In genomic region chrX:26909728-26910127, GRCh38 we compare ENCODE assay signal across 30 cellular contexts.
"Had no signal": no experiment of that assay in that cellular context is flagged by ENCODE, and none has a peak within 500 bp of the region (broad histone marks: within the 10 kb centered on the region; RNA-seq: fewer than 3 reads in every experiment).

No MANE protein-coding gene starts in this region.

- DNase-seq: activated B cell treated with CpG ODN at 0.5 μM for 24 hours; activated CD4-positive, alpha-beta memory T cell treated with anti-CD3 and anti-CD28 coated beads for 36 hours; activated CD4-positive, alpha-beta T cell treated with anti-CD3 and anti-CD28 coated beads for 48 hours; activated CD4-positive, alpha-beta T cell treated with anti-CD3 and anti-CD28 coated beads, Interleukin-2, amount 50 U/mL, for 1 hour; activated CD8-positive, alpha-beta memory T cell treated with anti-CD3 and anti-CD28 coated beads, Interleukin-2, amount 10 ng/mL, durations not matched to agents 7 days and 5 days; activated CD8-positive, alpha-beta memory T cell treated with anti-CD3 and anti-CD28 coated beads, Interleukin-2, amount 50 U/mL, for 4 hours; activated CD8-positive, alpha-beta T cell treated with anti-CD3 and anti-CD28 coated beads, Interleukin-2, amount 10 ng/mL, durations not matched to agents 7 days and 5 days; activated effector memory CD4-positive, alpha-beta T cell treated with anti-CD3 and anti-CD28 coated beads, Interleukin-2, amount 50 U/mL, for 16 hours; activated naive CD4-positive, alpha-beta T cell treated with anti-CD3 and anti-CD28 coated beads for 36 hours; activated naive CD8-positive, alpha-beta T cell treated with anti-CD3 and anti-CD28 coated beads, Interleukin-2, amount 10 ng/mL, durations not matched to agents 7 days and 5 days; activated T-cell treated with anti-CD3 and anti-CD28 coated beads, Interleukin-2, amount 50 U/mL, for 1 hour; activated T-cell treated with anti-CD3 and anti-CD28 coated beads, Interleukin-2, amount 50 U/mL, for 48 hours; central memory CD4-positive, alpha-beta T cell; cerebellar nuclear complex; colonic mucosa; effector memory CD4-positive, alpha-beta T cell; endodermal cell; foreskin fibroblast; head of caudate nucleus; hippocampal formation; T1000; WERI-Rb-1 had no signal

- ATAC-seq: activated CD4-positive, CD25-positive, alpha-beta regulatory T cell treated with anti-CD3 and anti-CD28 coated beads, Interleukin-2, amount 50 U/mL, for 24 hours; activated CD8-positive, alpha-beta memory T cell treated with anti-CD3 and anti-CD28 coated beads, Interleukin-2, amount 10 ng/mL, durations not matched to agents 7 days and 5 days; activated CD8-positive, alpha-beta T cell treated with anti-CD3 and anti-CD28 coated beads, Interleukin-2, amount 10 ng/mL, durations not matched to agents 7 days and 5 days; esophagus mucosa had no signal

- H3K4me1 Mint-ChIP-seq: activated B cell treated with CpG ODN at 0.5 μM for 24 hours; activated CD8-positive, alpha-beta memory T cell treated with anti-CD3 and anti-CD28 coated beads, Interleukin-2, amount 10 ng/mL, durations not matched to agents 7 days and 5 days; activated naive CD4-positive, alpha-beta T cell treated with anti-CD3 and anti-CD28 coated beads, Interleukin-2, amount 50 U/mL, for 24 hours; activated naive CD8-positive, alpha-beta T cell treated with anti-CD3 and anti-CD28 coated beads, Interleukin-2, amount 10 ng/mL, durations not matched to agents 7 days and 5 days; brain; endodermal cell had no signal

- H3K9me3 Mint-ChIP-seq: activated naive CD4-positive, alpha-beta T cell treated with anti-CD3 and anti-CD28 coated beads, Interleukin-2, amount 50 U/mL, for 24 hours; activated naive CD8-positive, alpha-beta T cell treated with anti-CD3 and anti-CD28 coated beads, Interleukin-2, amount 10 ng/mL, durations not matched to agents 7 days and 5 days; activated T-helper 1 cell treated with anti-CD3 and anti-CD28 coated beads, Interleukin-12 subunit alpha, Interleukin-12 subunit beta, Interleukin-2, Interleukin-4 antibody, amounts not matched to agents 30 ng/mL and 10 ng/mL and 1 ng/mL, durations not matched to agents 14 hours and 24 hours and 36 hours; activated T-helper 2 cell treated with anti-CD3 and anti-CD28 coated beads, Interferon-gamma antibody, Interleukin-2, Interleukin-4, amounts not matched to agents 10 μg/mL and 5 μg/mL and 100 μg/mL, durations not matched to agents 14 hours and 24 hours and 36 hours; brain; T-helper 2 cell treated with Interferon-gamma antibody and Interleukin-4, amounts not matched to agents 5 μg/mL and 100 μg/mL, for 36 hours had no signal

- H3K27ac Mint-ChIP-seq: activated B cell treated with CpG ODN at 0.5 μM for 24 hours; activated CD4-positive, alpha-beta memory T cell treated with anti-CD3 and anti-CD28 coated beads for 36 hours; activated CD8-positive, alpha-beta memory T cell treated with anti-CD3 and anti-CD28 coated beads, Interleukin-2, amount 10 ng/mL, durations not matched to agents 7 days and 5 days; activated CD8-positive, alpha-beta T cell treated with anti-CD3 and anti-CD28 coated beads, Interleukin-2, amount 10 ng/mL, durations not matched to agents 7 days and 5 days; activated naive CD4-positive, alpha-beta T cell treated with anti-CD3 and anti-CD28 coated beads for 36 hours; activated naive CD4-positive, alpha-beta T cell treated with anti-CD3 and anti-CD28 coated beads, Interleukin-2, amount 50 U/mL, for 24 hours; activated naive CD8-positive, alpha-beta T cell treated with anti-CD3 and anti-CD28 coated beads, Interleukin-2, amount 10 ng/mL, durations not matched to agents 7 days and 5 days; activated T-helper 1 cell treated with anti-CD3 and anti-CD28 coated beads, Interleukin-12 subunit alpha, Interleukin-12 subunit beta, Interleukin-2, Interleukin-4 antibody, amounts not matched to agents 30 ng/mL and 10 ng/mL and 1 ng/mL, durations not matched to agents 14 hours and 24 hours and 36 hours; activated T-helper 2 cell treated with anti-CD3 and anti-CD28 coated beads, Interferon-gamma antibody, Interleukin-2, Interleukin-4, amounts not matched to agents 10 μg/mL and 5 μg/mL and 100 μg/mL, durations not matched to agents 14 hours and 24 hours and 36 hours; brain; endodermal cell; T-helper 2 cell treated with Interferon-gamma antibody and Interleukin-4, amounts not matched to agents 5 μg/mL and 100 μg/mL, for 36 hours had no signal

- FAIRE-seq: frontal cortex had no signal

- H3K27me3 Mint-ChIP-seq: activated B cell treated with CpG ODN at 0.5 μM for 24 hours; activated CD4-positive, alpha-beta memory T cell treated with anti-CD3 and anti-CD28 coated beads for 36 hours; activated CD8-positive, alpha-beta memory T cell treated with anti-CD3 and anti-CD28 coated beads, Interleukin-2, amount 10 ng/mL, durations not matched to agents 7 days and 5 days; activated naive CD4-positive, alpha-beta T cell treated with anti-CD3 and anti-CD28 coated beads, Interleukin-2, amount 50 U/mL, for 24 hours; activated naive CD8-positive, alpha-beta T cell treated with anti-CD3 and anti-CD28 coated beads, Interleukin-2, amount 10 ng/mL, durations not matched to agents 7 days and 5 days; brain had no signal

- H3K4me3 Mint-ChIP-seq: activated B cell treated with CpG ODN at 0.5 μM for 24 hours; activated CD4-positive, alpha-beta memory T cell treated with anti-CD3 and anti-CD28 coated beads for 36 hours; activated CD8-positive, alpha-beta memory T cell treated with anti-CD3 and anti-CD28 coated beads, Interleukin-2, amount 10 ng/mL, durations not matched to agents 7 days and 5 days; activated CD8-positive, alpha-beta T cell treated with anti-CD3 and anti-CD28 coated beads, Interleukin-2, amount 10 ng/mL, durations not matched to agents 7 days and 5 days; activated naive CD4-positive, alpha-beta T cell treated with anti-CD3 and anti-CD28 coated beads for 36 hours; activated naive CD4-positive, alpha-beta T cell treated with anti-CD3 and anti-CD28 coated beads, Interleukin-2, amount 50 U/mL, for 24 hours; activated naive CD8-positive, alpha-beta T cell treated with anti-CD3 and anti-CD28 coated beads, Interleukin-2, amount 10 ng/mL, durations not matched to agents 7 days and 5 days; activated T-helper 1 cell treated with anti-CD3 and anti-CD28 coated beads, Interleukin-12 subunit alpha, Interleukin-12 subunit beta, Interleukin-2, Interleukin-4 antibody, amounts not matched to agents 30 ng/mL and 10 ng/mL and 1 ng/mL, durations not matched to agents 14 hours and 24 hours and 36 hours; brain; endodermal cell; T-helper 2 cell treated with Interferon-gamma antibody and Interleukin-4, amounts not matched to agents 5 μg/mL and 100 μg/mL, for 36 hours had no signal

- H3K36me3 Mint-ChIP-seq: activated CD4-positive, alpha-beta memory T cell treated with anti-CD3 and anti-CD28 coated beads for 36 hours; activated CD8-positive, alpha-beta memory T cell treated with anti-CD3 and anti-CD28 coated beads, Interleukin-2, amount 10 ng/mL, durations not matched to agents 7 days and 5 days; activated naive CD4-positive, alpha-beta T cell treated with anti-CD3 and anti-CD28 coated beads, Interleukin-2, amount 50 U/mL, for 24 hours; activated naive CD8-positive, alpha-beta T cell treated with anti-CD3 and anti-CD28 coated beads, Interleukin-2, amount 10 ng/mL, durations not matched to agents 7 days and 5 days; brain had no signal
